Comparison of ENCODE assay signal across 18 cellular contexts in genomic region chr11:76172583-76172982, GRCh38. TPM values are rescaled to one million over a fixed set of nuclear protein-coding genes. Genes with fewer than 3 reads are reported as not detected.
"Had no signal": no experiment of that assay in that cellular context is flagged by ENCODE, and none has a peak within 500 bp of the region (broad histone marks: within the 10 kb centered on the region; RNA-seq: fewer than 3 reads in every experiment).

No MANE protein-coding gene starts in this region.

- ATAC-seq: activated CD8-positive, alpha-beta T cell treated with anti-CD3 and anti-CD28 coated beads, Interleukin-2, amount 10 ng/mL, durations not matched to agents 7 days and 5 days; activated T-cell treated with anti-CD3 and anti-CD28 coated beads, Interleukin-2, amount 50 U/mL, for 72 hours; esophagus mucosa; left colon; stimulated activated memory B cell treated with anti-CD40 and anti-IgM and Interleukin-4, amounts not matched to agents 10 μg/mL and 1 μg/mL and 100 μg/mL, for 72 hours had no signal

- H3K4me3 ChIP-seq: colonic mucosa, pancreas, sigmoid colon, thyroid gland had no signal

- H3K36me3 Mint-ChIP-seq: activated naive CD8-positive, alpha-beta T cell treated with anti-CD3 and anti-CD28 coated beads for 36 hours; brain; naive B cell; stimulated activated memory B cell treated with anti-CD40 and anti-IgM and Interleukin-4, amounts not matched to agents 10 μg/mL and 1 μg/mL and 100 μg/mL, for 72 hours had no signal

- H3K27ac ChIP-seq: colonic mucosa, pancreas, sigmoid colon, thyroid gland had no signal

- H3K27me3 Mint-ChIP-seq: activated CD4-positive, alpha-beta T cell treated with anti-CD3 and anti-CD28 coated beads, Interleukin-2, amount 10 ng/mL, durations not matched to agents 24 days and 14 days had no signal

- H3K27me3 ChIP-seq: colonic mucosa, pancreas, sigmoid colon, thyroid gland had no signal

- H3K9me3 Mint-ChIP-seq: activated CD4-positive, alpha-beta T cell treated with anti-CD3 and anti-CD28 coated beads, Interleukin-2, amount 10 ng/mL, durations not matched to agents 24 days and 14 days; activated naive CD8-positive, alpha-beta T cell treated with anti-CD3 and anti-CD28 coated beads for 36 hours; activated T-cell treated with anti-CD3 and anti-CD28 coated beads, Interleukin-2, amount 50 U/mL, for 72 hours had no signal

- DNase-seq: activated CD4-positive, alpha-beta T cell treated with anti-CD3 and anti-CD28 coated beads, Interleukin-2, amount 10 ng/mL, durations not matched to agents 24 days and 14 days; activated CD4-positive, CD25-positive, alpha-beta regulatory T cell; activated CD8-positive, alpha-beta memory T cell treated with anti-CD3 and anti-CD28 coated beads, Interleukin-2, amount 50 U/mL, for 4 hours; activated CD8-positive, alpha-beta T cell treated with anti-CD3 and anti-CD28 coated beads, Interleukin-2, amount 10 ng/mL, durations not matched to agents 7 days and 5 days; activated gamma-delta T cell treated with Interleukin-2 at 50 U/mL for 16 hours; activated naive CD8-positive, alpha-beta T cell treated with anti-CD3 and anti-CD28 coated beads for 36 hours; activated T-cell treated with anti-CD3 and anti-CD28 coated beads, Interleukin-2, amount 50 U/mL, for 72 hours; amygdala; central memory CD4-positive, alpha-beta T cell; colonic mucosa; left colon; naive B cell; sigmoid colon; thyroid gland had no signal

- H3K27ac Mint-ChIP-seq: activated CD4-positive, alpha-beta T cell treated with anti-CD3 and anti-CD28 coated beads, Interleukin-2, amount 10 ng/mL, durations not matched to agents 24 days and 14 days; activated CD8-positive, alpha-beta T cell treated with anti-CD3 and anti-CD28 coated beads, Interleukin-2, amount 10 ng/mL, durations not matched to agents 7 days and 5 days; activated naive CD8-positive, alpha-beta T cell treated with anti-CD3 and anti-CD28 coated beads for 36 hours; activated T-cell treated with anti-CD3 and anti-CD28 coated beads, Interleukin-2, amount 50 U/mL, for 72 hours had no signal

- H3K4me3 Mint-ChIP-seq: activated CD4-positive, alpha-beta T cell treated with anti-CD3 and anti-CD28 coated beads, Interleukin-2, amount 10 ng/mL, durations not matched to agents 24 days and 14 days; activated CD8-positive, alpha-beta T cell treated with anti-CD3 and anti-CD28 coated beads, Interleukin-2, amount 10 ng/mL, durations not matched to agents 7 days and 5 days; activated naive CD8-positive, alpha-beta T cell treated with anti-CD3 and anti-CD28 coated beads for 36 hours; activated T-cell treated with anti-CD3 and anti-CD28 coated beads, Interleukin-2, amount 50 U/mL, for 72 hours; brain; naive B cell; stimulated activated memory B cell treated with anti-CD40 and anti-IgM and Interleukin-4, amounts not matched to agents 10 μg/mL and 1 μg/mL and 100 μg/mL, for 72 hours had no signal

- H3K4me1 Mint-ChIP-seq: activated CD4-positive, alpha-beta T cell treated with anti-CD3 and anti-CD28 coated beads, Interleukin-2, amount 10 ng/mL, durations not matched to agents 24 days and 14 days had no signal

- H3K36me3 ChIP-seq: colonic mucosa, pancreas, sigmoid colon, thyroid gland had no signal

- H3K4me1 ChIP-seq: colonic mucosa, pancreas, thyroid gland had no signal

- H3K9me3 ChIP-seq: colonic mucosa, pancreas, sigmoid colon, thyroid gland had no signal

RNA-seq across cellular contexts. Expression of gene WNT11, which starts 33.7 kb away (rescaled TPM):
- total RNA-seq: activated naive CD8-positive, alpha-beta T cell treated with anti-CD3 and anti-CD28 coated beads for 36 hours had no signal
